ENCODE assay signal across 9 cellular contexts in the genomic region with DNA sequence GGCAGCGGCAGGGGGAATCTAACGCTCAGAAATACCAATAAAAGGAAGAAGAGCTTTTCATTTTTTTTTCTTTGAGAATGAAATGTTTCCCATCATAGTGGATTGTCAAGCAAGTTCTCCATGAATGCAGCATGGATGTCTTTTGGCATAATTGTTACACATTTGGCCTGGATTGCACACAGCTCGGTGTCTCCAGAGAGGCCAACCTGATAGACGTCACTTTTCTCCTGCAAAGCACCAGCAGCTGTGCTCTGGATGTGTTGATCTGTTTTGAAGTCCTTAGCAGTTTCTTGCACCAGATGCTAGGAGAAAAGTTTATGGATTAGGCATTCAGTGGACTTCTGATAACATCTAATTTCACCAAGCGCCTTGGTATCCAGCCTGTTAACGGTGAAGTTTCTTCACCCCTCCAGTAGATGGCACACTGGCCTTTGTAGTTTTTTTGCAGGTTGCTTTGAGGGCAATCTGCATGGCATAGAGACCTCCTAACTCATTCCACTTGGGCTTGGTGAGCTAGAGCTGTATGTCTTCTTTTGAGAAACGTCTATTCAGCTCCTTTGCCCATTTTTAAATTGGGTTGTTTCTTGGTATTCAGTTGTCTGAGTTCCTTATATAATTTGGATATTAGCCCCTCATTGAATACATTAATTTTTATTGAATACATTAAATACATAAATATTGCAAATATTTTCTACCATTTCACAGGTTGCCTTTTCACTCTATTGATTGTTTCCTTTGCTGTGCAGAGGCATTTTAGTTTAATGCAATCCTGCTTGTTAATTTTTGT. TPM values are rescaled to one million over a fixed set of nuclear protein-coding genes. Genes with fewer than 3 reads are reported as not detected.
DNase-seq lines count a peak whose midpoint lies in the region; ATAC-seq and TF ChIP-seq lines count a peak whose summit lies in the region.
"Had no signal": no experiment of that assay in that cellular context is flagged by ENCODE, and none has a peak within 500 bp of the region (broad histone marks: within the 10 kb centered on the region; RNA-seq: fewer than 3 reads in every experiment).

No MANE protein-coding gene starts in this region.

- no peak for TF ChIP-seq EP300 in transverse colon (IDR thresholded peaks at IDR 0.05; ENCODE audit: low read depth)

- H3K36me3 ChIP-seq in transverse colon = no peaks in the 10 kb centered on the region
- H3K36me3 ChIP-seq: SJSA1 had no signal

- peak; percentile 49 to 64 (median 58) for TF ChIP-seq CTCF in transverse colon (IDR thresholded peaks at IDR 0.05)

- intact Hi-C loops in transverse colon (cut with DNase I; ENCODE audit: low total_unique reads) = no loop called here

- in situ Hi-C loops in transverse colon (cut with MboI; ENCODE audit: low pct_ligation_motif_present in 1 of 4, low pct_unique_long_range_greater_than_20kb in 1 of 4, low sequenced_read_pairs in 3 of 4) = loop anchor here in 3 of 4 donors (25.0 kb wide), 2 partner anchors 321 to 746 kb away; no protein-coding TSS in a partner anchor

- no peak overlapping the region for H3K27ac ChIP-seq in transverse colon
- H3K27ac ChIP-seq: SJSA1 had no signal

- no peaks in the 10 kb centered on the region for H3K4me1 ChIP-seq in transverse colon
- H3K4me1 ChIP-seq: SJSA1 had no signal

- 52 to 53% methylated on average over 4 to 7 of the region's 7 CpGs for WGBS in transverse colon (ENCODE audit: low coverage in 1 of 2), 2 donors

- ATAC-seq in GM18867 (IDR thresholded peaks at IDR 0.05; ENCODE audit: unreplicated experiment) = peak; percentile 93
- ATAC-seq in HG02973 (IDR thresholded peaks at IDR 0.05; ENCODE audit: unreplicated experiment) = peak; percentile 83

- DNase-seq in COLO668 (lab: John Stamatoyannopoulos, UW; ENCODE audit: unreplicated experiment) (peak; percentile 43), NCI-H146 treated with DMSO at 0.1 percent for 48 hours (lab: John Stamatoyannopoulos, UW; ENCODE audit: unreplicated experiment) (peak; percentile 1), SKM-1 treated with dmso at 0.1 percent for 144 hours (lab: John Stamatoyannopoulos, UW; ENCODE audit: unreplicated experiment) (peak; percentile 48), iPS DF 19.7 (ENCODE audit: low read depth, low spot score) (peak; percentile 5), transverse colon (no peak), mesenteric fat pad (ENCODE audit: low spot score) (no peak)

- no peak for TF ChIP-seq POLR2A in transverse colon (IDR thresholded peaks at IDR 0.05)

- no peaks in the 10 kb centered on the region for H3K27me3 ChIP-seq in transverse colon

- no peak overlapping the region for H3K4me3 ChIP-seq in transverse colon
- H3K4me3 ChIP-seq: SJSA1 had no signal

- H3K9me3 ChIP-seq in transverse colon = no peaks in the 10 kb centered on the region
- H3K9me3 ChIP-seq: SJSA1 had no signal

RNA-seq across cellular contexts. Expression of a gene that starts 59.7 kb away (rescaled TPM):
- total RNA-seq in transverse colon (not detected), mesenteric fat pad (not detected)
- total RNA-seq: SJSA1 had no signal

Comparison
In these comparisons a context has a peak if more than half of its experiments do, and no peak if none do; other contexts are left out.
1. DNase-seq: peak in COLO668 (single experiment), NCI-H146 treated with DMSO at 0.1 percent for 48 hours (single experiment), SKM-1 treated with dmso at 0.1 percent for 144 hours (single experiment) and iPS DF 19.7 (single experiment); none in transverse colon (single experiment) and mesenteric fat pad (single experiment).